18 cellular contexts compared by ENCODE assay signal in the genomic region with DNA sequence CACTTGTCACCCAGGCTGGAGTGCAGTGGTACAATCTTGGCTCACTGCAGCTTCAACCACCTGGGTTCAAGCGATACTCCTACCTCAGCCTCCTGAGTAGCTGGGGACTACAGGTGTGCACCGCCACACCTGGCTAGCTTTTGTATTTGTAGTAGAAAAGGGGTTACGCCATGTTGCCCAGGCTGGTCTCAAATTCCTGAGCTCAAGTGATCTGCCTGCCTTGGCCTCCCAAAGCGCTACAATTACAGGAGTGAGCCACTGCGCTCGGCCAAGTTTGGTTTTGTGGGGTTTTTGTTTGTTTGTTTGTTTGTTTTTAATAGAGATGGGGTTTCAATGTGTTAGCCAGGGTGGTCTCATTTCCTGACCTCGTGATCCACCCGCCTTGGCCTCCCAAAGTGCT.
"Had no signal": no experiment of that assay in that cellular context is flagged by ENCODE, and none has a peak within 500 bp of the region (broad histone marks: within the 10 kb centered on the region; RNA-seq: fewer than 3 reads in every experiment).

No MANE protein-coding gene starts in this region.

- H3K27ac ChIP-seq: brain microvascular endothelial cell, esophagus squamous epithelium, WERI-Rb-1 had no signal

- H3K27me3 ChIP-seq: brain microvascular endothelial cell, esophagus squamous epithelium had no signal

- DNase-seq: activated CD4-positive, alpha-beta T cell treated with anti-CD3 and anti-CD28 coated beads for 1 hour; activated CD4-positive, alpha-beta T cell treated with anti-CD3 and anti-CD28 coated beads, Interleukin-2, amount 50 U/mL, for 4 hours; activated effector memory CD4-positive, alpha-beta T cell treated with anti-CD3 and anti-CD28 coated beads, Interleukin-2, amount 50 U/mL, for 16 hours; activated naive CD4-positive, alpha-beta T cell treated with anti-CD3 and anti-CD28 coated beads, Interleukin-2, amount 50 U/mL, for 16 hours; activated T-cell treated with anti-CD3 and anti-CD28 coated beads, Interleukin-2, amount 50 U/mL, for 72 hours; aorta; brain microvascular endothelial cell; cerebellar nuclear complex; cortex of kidney; esophagus squamous epithelium; occipital lobe; retina; stimulated activated CD4-positive, alpha-beta T cell treated with anti-CD3 and anti-CD28 coated beads, Interleukin-12 subunit alpha, Interleukin-12 subunit beta, amount 100 ng/mL, for 4 hours; stimulated activated CD4-positive, alpha-beta T cell treated with anti-CD3 and anti-CD28 coated beads, Interleukin-1b, Interleukin-23, amount 100 ng/mL, for 48 hours; stimulated activated CD8-positive, alpha-beta memory T cell treated with anti-CD3 and anti-CD28 coated beads, Interleukin-4, amount 100 ng/mL, for 48 hours; stimulated activated naive CD4-positive, alpha-beta T cell; T-helper 2 cell; WERI-Rb-1 had no signal

- H3K4me3 Mint-ChIP-seq: activated T-cell treated with anti-CD3 and anti-CD28 coated beads, Interleukin-2, amount 50 U/mL, for 72 hours had no signal

- H3K9me3 Mint-ChIP-seq: activated T-cell treated with anti-CD3 and anti-CD28 coated beads, Interleukin-2, amount 50 U/mL, for 72 hours had no signal

- H3K9me3 ChIP-seq: esophagus squamous epithelium had no signal

- H3K4me1 ChIP-seq: esophagus squamous epithelium had no signal

- H3K27ac Mint-ChIP-seq: activated T-cell treated with anti-CD3 and anti-CD28 coated beads, Interleukin-2, amount 50 U/mL, for 72 hours had no signal

- H3K4me3 ChIP-seq: esophagus squamous epithelium had no signal

- ATAC-seq: activated T-cell treated with anti-CD3 and anti-CD28 coated beads, Interleukin-2, amount 50 U/mL, for 72 hours had no signal
